In genomic region chr2:63587814-63588384, GRCh38 we compare ENCODE assay signal across 8 cellular contexts. TPM values are rescaled to one million over a fixed set of nuclear protein-coding genes. Genes with fewer than 3 reads are reported as not detected.
DNase-seq lines count a peak whose midpoint lies in the region; ATAC-seq and TF ChIP-seq lines count a peak whose summit lies in the region.

No MANE protein-coding gene starts in this region.

- no peak for ATAC-seq in GM19463 (IDR thresholded peaks at IDR 0.05; ENCODE audit: unreplicated experiment)

- H3K9me3 Mint-ChIP-seq in endothelial cell (ENCODE audit: unreplicated experiment), result no peaks in the 10 kb centered on the region

- H3K27ac Mint-ChIP-seq in endothelial cell (ENCODE audit: unreplicated experiment), result peak overlapping the region; percentile 85

- H3K36me3 ChIP-seq in OCI-LY3 (replicated peaks; ENCODE audit: low read depth, low read length), result peaks cover 13% of the 10 kb centered on the region
- peaks cover 0 to 28% of the 10 kb centered on the region in 2 donors for H3K36me3 ChIP-seq in neuronal stem cell (replicated peaks in 1 of 2; ENCODE audit: control insufficient read depth in 2 of 2, insufficient read depth in 2 of 2, low read length in 2 of 2)

- no peak overlapping the region for H3K23ac ChIP-seq in neuronal stem cell (ENCODE audit: low read depth, low read length, poor library complexity)

- no peak overlapping the region for H3K14ac ChIP-seq in neuronal stem cell (ENCODE audit: low read length)

- H4K8ac ChIP-seq in neuronal stem cell (ENCODE audit: low read depth, low read length), result no peak overlapping the region

- H2BK12ac ChIP-seq in neuronal stem cell (ENCODE audit: low read length), result no peak overlapping the region

- H2AFZ ChIP-seq in OCI-LY3 (ENCODE audit: low read depth, low read length) (peak overlapping the region; percentile 86), neuronal stem cell (ENCODE audit: low read length) (peak overlapping the region; percentile 93)

- H3K27me3 Mint-ChIP-seq in endothelial cell (ENCODE audit: unreplicated experiment), result peaks cover 4% of the 10 kb centered on the region

- H3K27me3 ChIP-seq in OCI-LY3 (ENCODE audit: low read depth, low read length), result no peaks in the 10 kb centered on the region
- H3K27me3 ChIP-seq in neuronal stem cell (ENCODE audit: control insufficient read depth in 3 of 3, insufficient read depth in 3 of 3, low read depth in 1 of 3, low read length in 3 of 3), result no peaks in the 10 kb centered on the region

- in situ Hi-C loops in ACHN (cut with HindIII; ENCODE audit: low pct_ligation_motif_present, low pct_unique_long_range_greater_than_20kb, low sequenced_read_pairs), result no loop called here

- H3K79me2 ChIP-seq in OCI-LY3 (ENCODE audit: low read length), result peaks cover 57% of the 10 kb centered on the region

- H3K9ac ChIP-seq in OCI-LY3 (ENCODE audit: low read length) (peak overlapping the region; percentile 74), neuronal stem cell (ENCODE audit: low read depth, low read length, poor library complexity) (peak overlapping the region; percentile 33)

- peak overlapping the region; percentile 96 for H3K4me2 ChIP-seq in OCI-LY3 (ENCODE audit: low read length)
- peak overlapping the region; percentile 65 for H3K4me2 ChIP-seq in neuronal stem cell (ENCODE audit: insufficient read depth, low read length, poor library complexity, severe bottlenecking)

- no peak overlapping the region for H4K91ac ChIP-seq in neuronal stem cell (ENCODE audit: low read depth, low read length, poor library complexity)

- peaks cover 6% of the 10 kb centered on the region for H3K4me1 Mint-ChIP-seq in endothelial cell (ENCODE audit: unreplicated experiment)

- 0 out of 2 replicates have a peak, but pooled peaks cover 3% of the 10 kb centered on the region for H4K20me1 ChIP-seq in OCI-LY3 (ENCODE audit: insufficient read depth, low read length)

- H2BK5ac ChIP-seq in neuronal stem cell (ENCODE audit: low read length), result no peak overlapping the region

- no peak for TF ChIP-seq CTCF in OCI-LY3 (IDR thresholded peaks at IDR 0.05; ENCODE audit: low read depth, low read length)
- TF ChIP-seq CTCF in endothelial cell (IDR thresholded peaks at IDR 0.05; ENCODE audit: unreplicated experiment), result no peak

- H2BK120ac ChIP-seq in neuronal stem cell (ENCODE audit: low read depth, low read length), result no peak overlapping the region

- H3K18ac ChIP-seq in neuronal stem cell (ENCODE audit: low read length), result peak overlapping the region; percentile 85

- peaks cover 18% of the 10 kb centered on the region for H3K4me1 ChIP-seq in OCI-LY3 (ENCODE audit: low read length)
- H3K4me1 ChIP-seq in neuronal stem cell (ENCODE audit: control insufficient read depth in 2 of 2, insufficient read depth in 1 of 2, low read depth in 1 of 2, low read length in 2 of 2), result peaks cover 0 to 12% of the 10 kb centered on the region in 2 donors

- H2BK15ac ChIP-seq in neuronal stem cell (ENCODE audit: low read length), result no peak overlapping the region

- peak; percentile 8 for DNase-seq in NCI-H1105 treated with DMSO at 0.1 percent for 48 hours (lab: John Stamatoyannopoulos, UW)
- DNase-seq in NCI-H1105 (lab: John Stamatoyannopoulos, UW), result no peak
- no peak for DNase-seq in endothelial cell (ENCODE audit: low spot score)
- no peak for DNase-seq in neuronal stem cell (ENCODE audit: low spot score)
- no peak for DNase-seq in ACHN
- no peak for DNase-seq in kidney glomerular epithelial cell (lab: John Stamatoyannopoulos, UW)

- H2AK5ac ChIP-seq in neuronal stem cell (ENCODE audit: low read depth, low read length), result no peak overlapping the region

- peaks cover 1% of the 10 kb centered on the region for H3K79me1 ChIP-seq in neuronal stem cell (ENCODE audit: low read depth, low read length)

- H3K4ac ChIP-seq in neuronal stem cell (ENCODE audit: low read length), result no peak overlapping the region

- peak overlapping the region; percentile 99 for H3K4me3 Mint-ChIP-seq in endothelial cell (ENCODE audit: unreplicated experiment)

- H3K36me3 Mint-ChIP-seq in endothelial cell (ENCODE audit: low read depth, unreplicated experiment), result no peaks in the 10 kb centered on the region

- WGBS in neuronal stem cell (ENCODE audit: extremely low coverage in 2 of 2, insufficient read length in 2 of 2, insufficient replicate concordance in 1 of 2), 2 donors, result no CpG with 5 or more reads among the region's 33 CpGs

- H3K27ac ChIP-seq in OCI-LY3 (ENCODE audit: low read length) (peak overlapping the region; percentile 77), neuronal stem cell (replicated peaks; ENCODE audit: low read length) (no peak overlapping the region)

- H3K9me3 ChIP-seq in OCI-LY3 (ENCODE audit: insufficient read depth, low read length) (no peaks in the 10 kb centered on the region), neuronal stem cell (replicated peaks in 1 of 2; ENCODE audit: control insufficient read depth in 2 of 2, insufficient read depth in 1 of 2, low read depth in 1 of 2, low read length in 2 of 2) (no peaks in the 10 kb centered on the region)

- peak overlapping the region; percentile 94 for H3K4me3 ChIP-seq in OCI-LY3 (ENCODE audit: low read length)
- peak overlapping the region; percentile 77 to 90 for H3K4me3 ChIP-seq in neuronal stem cell (ENCODE audit: low read length in 2 of 2)

RNA-seq across cellular contexts. Expression of gene WDPCP, which starts 0.4 kb away (rescaled TPM):
- total RNA-seq in endothelial cell (ENCODE audit: unreplicated experiment), result 5.7 TPM
- 2.2 TPM for polyA plus RNA-seq in neuronal stem cell (2013, experiment 1 of 2)
- 1.9 TPM for polyA plus RNA-seq in neuronal stem cell (2013, experiment 2 of 2)

RNA-seq across cellular contexts. Expression of gene MDH1, which starts 0.9 kb away (rescaled TPM):
- 80.5 TPM for total RNA-seq in endothelial cell (ENCODE audit: unreplicated experiment)
- polyA plus RNA-seq in neuronal stem cell (2013, experiment 1 of 2), result 207 TPM
- 211 TPM for polyA plus RNA-seq in neuronal stem cell (2013, experiment 2 of 2)
